ENCODE assay signal across 15 cellular contexts in the genomic region with DNA sequence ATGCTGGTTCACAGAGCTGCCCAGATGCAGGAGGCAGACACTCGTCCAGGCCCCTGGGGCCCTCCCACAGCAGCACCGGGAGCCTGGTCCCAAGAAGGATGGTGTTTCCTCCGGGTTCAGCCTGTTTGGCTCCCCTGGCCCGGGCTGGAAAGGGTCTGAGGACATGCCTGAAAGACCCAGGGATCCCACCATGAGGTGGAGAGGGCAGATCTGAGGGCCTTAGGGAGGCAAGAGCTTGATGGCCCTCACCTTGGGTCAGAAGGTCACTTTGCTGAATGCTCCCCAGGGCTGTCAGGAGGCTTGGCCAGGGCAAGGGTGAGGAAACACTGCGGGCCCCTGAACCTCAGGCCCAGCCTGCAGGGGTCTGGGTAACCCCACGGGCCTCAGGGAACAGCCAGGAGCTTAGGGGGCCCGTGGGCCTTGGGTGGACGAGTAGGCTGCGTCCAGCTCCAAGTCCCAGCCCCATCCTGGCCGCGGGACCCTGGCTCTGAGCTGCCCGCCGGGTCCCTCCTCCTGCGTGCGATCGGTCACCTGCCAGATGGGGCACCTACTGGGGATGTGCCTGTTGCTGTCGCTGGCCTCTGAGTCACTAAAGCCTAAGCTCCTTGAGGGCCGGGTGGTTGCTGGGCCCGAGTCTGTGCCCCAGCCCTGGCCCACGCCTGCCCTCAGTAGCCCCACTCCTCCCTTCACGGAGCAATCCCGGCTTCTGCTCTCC.
DNase-seq lines count a peak whose midpoint lies in the region; ATAC-seq and TF ChIP-seq lines count a peak whose summit lies in the region.
"Had no signal": no experiment of that assay in that cellular context is flagged by ENCODE, and none has a peak within 500 bp of the region (broad histone marks: within the 10 kb centered on the region; RNA-seq: fewer than 3 reads in every experiment).

No MANE protein-coding gene starts in this region.

- no peak overlapping the region for H3K27ac Mint-ChIP-seq in CD4-positive, alpha-beta memory T cell
- H3K27ac Mint-ChIP-seq: activated CD4-positive, alpha-beta memory T cell treated with anti-CD3 and anti-CD28 coated beads for 36 hours; CD4-positive, CD25-positive, alpha-beta regulatory T cell; T-cell had no signal

- peaks cover 0 to 9% (median 3%) of the 10 kb centered on the region in 8 donors for H3K9me3 Mint-ChIP-seq in CD4-positive, alpha-beta memory T cell
- H3K9me3 Mint-ChIP-seq: T-cell had no signal

- no peak for TF ChIP-seq CTCF in ovary (IDR thresholded peaks at IDR 0.05)

- POLR2A ChIA-PET in CD4-positive, alpha-beta memory T cell (lab: Charles Lee; ENCODE audit: partially characterized antibody): no interaction called here

- CTCF ChIA-PET in CD4-positive, alpha-beta memory T cell (lab: Charles Lee; ENCODE audit: partially characterized antibody): interaction anchor here (0.8 to 3.2 kb wide), 2 partner anchors 44 to 327 kb away, joined by 3 to 12 read pairs; no protein-coding TSS in a partner anchor

- ATAC-seq in GM19023 (IDR thresholded peaks at IDR 0.05; ENCODE audit: unreplicated experiment): no peak

- peak; percentile 13 for DNase-seq in activated CD8-positive, alpha-beta memory T cell treated with anti-CD3 and anti-CD28 coated beads, Interleukin-2, amount 50 U/mL, for 4 hours
- no peak for DNase-seq in activated CD8-positive, alpha-beta memory T cell treated with anti-CD3 and anti-CD28 coated beads for 24 hours
- DNase-seq in MG63: peak; percentile 2
- no peak for DNase-seq in CD4-positive, alpha-beta memory T cell
- no peak for DNase-seq in ovary
- DNase-seq: amniotic stem cell; NCI-H1417 treated with DMSO at 0.1 percent for 48 hours; NK-92 treated with Interleukin-12 subunit alpha and Interleukin-12 subunit beta, amount 100 ng/mL, for 24 hours had no signal

- no peak overlapping the region for H3K4me3 ChIP-seq in MG63
- 0 out of 2 replicates have a peak overlapping the region, but pooled peaks have one; percentile 59 for H3K4me3 ChIP-seq in iPS-20b (ENCODE audit: low read length)
- peak overlapping the region; percentile 58 for H3K4me3 ChIP-seq in skeletal muscle satellite cell (ENCODE audit: low read length)
- H3K4me3 ChIP-seq in CD4-positive, alpha-beta memory T cell (ENCODE audit: low read length in 2 of 2): no peak overlapping the region
- H3K4me3 ChIP-seq in ovary: no peak overlapping the region

- peaks cover 12% of the 10 kb centered on the region for H3K9me3 ChIP-seq in MG63
- no peaks in the 10 kb centered on the region for H3K9me3 ChIP-seq in iPS-20b (ENCODE audit: insufficient read depth, low read depth, low read length)
- H3K9me3 ChIP-seq in skeletal muscle satellite cell (replicated peaks; ENCODE audit: low read length): no peaks in the 10 kb centered on the region
- no peaks in the 10 kb centered on the region for H3K9me3 ChIP-seq in CD4-positive, alpha-beta memory T cell (ENCODE audit: control insufficient read depth in 1 of 2, low read length in 2 of 2)
- no peaks in the 10 kb centered on the region for H3K9me3 ChIP-seq in ovary

- no peak overlapping the region for H3K4me3 Mint-ChIP-seq in CD4-positive, alpha-beta memory T cell

- TF ChIP-seq POLR2A in ovary (IDR thresholded peaks at IDR 0.05): no peak

- H3K9ac ChIP-seq in iPS-20b (ENCODE audit: low read depth, low read length): no peak overlapping the region
- no peak overlapping the region for H3K9ac ChIP-seq in skeletal muscle satellite cell (ENCODE audit: low read depth, low read length)

- H3K27ac ChIP-seq in iPS-20b (ENCODE audit: low read length) (no peak overlapping the region), ovary (no peak overlapping the region)
- H3K27ac ChIP-seq in CD4-positive, alpha-beta memory T cell (ENCODE audit: low read depth, low read length): no peak overlapping the region

- H3K4me2 ChIP-seq in skeletal muscle satellite cell (ENCODE audit: low read length): peak overlapping the region; percentile 84

- peaks cover 7 to 8% of the 10 kb centered on the region in 2 donors for H3K27me3 Mint-ChIP-seq in CD4-positive, alpha-beta memory T cell
- H3K27me3 Mint-ChIP-seq: CD4-positive, CD25-positive, alpha-beta regulatory T cell had no signal

- no peak for TF ChIP-seq EP300 in ovary (IDR thresholded peaks at IDR 0.05)

- H3K4me1 ChIP-seq in iPS-20b (ENCODE audit: insufficient read depth, low read length) (no peaks in the 10 kb centered on the region), skeletal muscle satellite cell (ENCODE audit: control insufficient read depth, insufficient read depth, low read length) (peaks cover 9% of the 10 kb centered on the region), ovary (ENCODE audit: insufficient read depth) (no peaks in the 10 kb centered on the region)
- peaks cover 4% of the 10 kb centered on the region for H3K4me1 ChIP-seq in CD4-positive, alpha-beta memory T cell (ENCODE audit: insufficient read depth, low read length)

- H3K36me3 ChIP-seq in MG63 (peaks cover 88% of the 10 kb centered on the region), iPS-20b (ENCODE audit: insufficient read depth, low read depth, low read length) (no peaks in the 10 kb centered on the region), skeletal muscle satellite cell (ENCODE audit: insufficient read depth, low read length) (peaks cover 23% of the 10 kb centered on the region), ovary (no peaks in the 10 kb centered on the region)
- no peaks in the 10 kb centered on the region for H3K36me3 ChIP-seq in CD4-positive, alpha-beta memory T cell (ENCODE audit: insufficient read depth, low read length)

- H3K27me3 ChIP-seq in MG63: no peaks in the 10 kb centered on the region; the same call in 1 of the 2 replicates
- H3K27me3 ChIP-seq in iPS-20b (ENCODE audit: insufficient read depth, low read length): no peaks in the 10 kb centered on the region
- H3K27me3 ChIP-seq in skeletal muscle satellite cell (ENCODE audit: control insufficient read depth, insufficient read depth, low read length): no peaks in the 10 kb centered on the region
- no peaks in the 10 kb centered on the region for H3K27me3 ChIP-seq in CD4-positive, alpha-beta memory T cell (ENCODE audit: insufficient read depth, low read length)
- H3K27me3 ChIP-seq in ovary: no peaks in the 10 kb centered on the region
- H3K27me3 ChIP-seq: tibial nerve had no signal

- H3K4me1 Mint-ChIP-seq in CD4-positive, alpha-beta memory T cell: peaks cover 0 to 8% (median 1%) of the 10 kb centered on the region in 4 donors

- WGBS in ovary, 3 donors: 81 to 87% (median 85%) methylated on average over 21 to 22 of the region's 22 CpGs

- intact Hi-C loops in CD4-positive, alpha-beta memory T cell (cut with micrococcal nuclease): no loop called here
- intact Hi-C loops in ovary (cut with DNase I): loop anchor here (2.0 to 10.0 kb wide), 7 partner anchors 176 to 331 kb away; a partner anchor contains a TSS

- no peaks in the 10 kb centered on the region for H3K36me3 Mint-ChIP-seq in CD4-positive, alpha-beta memory T cell
- H3K36me3 Mint-ChIP-seq: activated CD4-positive, alpha-beta memory T cell treated with anti-CD3 and anti-CD28 coated beads for 36 hours; CD4-positive, CD25-positive, alpha-beta regulatory T cell; T-cell had no signal

Comparison
In these comparisons a context has a peak if more than half of its experiments do, and no peak if none do; other contexts are left out.
1. DNase-seq: peak in activated CD8-positive, alpha-beta memory T cell treated with anti-CD3 and anti-CD28 coated beads, Interleukin-2, amount 50 U/mL, for 4 hours (single experiment) and MG63 (single experiment); none in activated CD8-positive, alpha-beta memory T cell treated with anti-CD3 and anti-CD28 coated beads for 24 hours (single experiment), CD4-positive, alpha-beta memory T cell (0 of 5) and ovary (0 of 5).
2. H3K4me3 ChIP-seq: peak in iPS-20b (single experiment) and skeletal muscle satellite cell (single experiment); none in MG63 (single experiment), CD4-positive, alpha-beta memory T cell (0 of 2) and ovary (single experiment).